Comparison of ENCODE assay signal across 8 cellular contexts in genomic region chr20:23348510-23348909, GRCh38. TPM values are rescaled to one million over a fixed set of nuclear protein-coding genes. Genes with fewer than 3 reads are reported as not detected.
DNase-seq lines count a peak whose midpoint lies in the region; ATAC-seq and TF ChIP-seq lines count a peak whose summit lies in the region.
"Not testable (repeated sequence)": the region's sequence is repeated elsewhere in the genome, so short reads cannot be mapped to it uniquely, and the experiment has no call there.

No MANE protein-coding gene starts in this region.

- not testable (repeated sequence) for ATAC-seq in activated naive CD4-positive, alpha-beta T cell treated with anti-CD3 and anti-CD28 coated beads, Interleukin-2, amount 50 U/mL, for 72 hours; memory B cell (ENCODE audit: low read depth); thoracic aorta (ENCODE audit: insufficient number of reproducible peaks, low FRiP score, low read depth)

- H3K4me2 ChIP-seq in KMS-11: peak overlapping the region; percentile 73; the same call in 1 of the 2 replicates

- H3K4me3 ChIP-seq in KMS-11 (IDR thresholded peaks at IDR 0.05; ENCODE audit: insufficient read depth, low read depth, low read length); thoracic aorta: not testable (repeated sequence)

- POLR2A ChIA-PET in activated CD4-positive, alpha-beta T cell treated with anti-CD3 and anti-CD28 coated beads, Interleukin-2, amount 10 ng/mL, durations not matched to agents 7 days and 5 days (lab: Charles Lee): not testable (repeated sequence)

- H3K27me3 ChIP-seq in KMS-11 (ENCODE audit: insufficient read depth, low read depth); thoracic aorta (replicated peaks; ENCODE audit: insufficient read depth): not testable (repeated sequence)

- H3K36me3 Mint-ChIP-seq in CD14-positive monocyte; activated CD4-positive, alpha-beta T cell treated with anti-CD3 and anti-CD28 coated beads, Interleukin-2, amount 10 ng/mL, durations not matched to agents 7 days and 5 days (ENCODE audit: low read depth); endothelial cell (ENCODE audit: low read depth, unreplicated experiment); memory B cell; neural crest cell (ENCODE audit: low read depth): not testable (repeated sequence)
- peaks cover 6 to 14% of the 10 kb centered on the region in 2 donors for H3K36me3 Mint-ChIP-seq in activated naive CD4-positive, alpha-beta T cell treated with anti-CD3 and anti-CD28 coated beads, Interleukin-2, amount 50 U/mL, for 72 hours

- H3K4me3 Mint-ChIP-seq in CD14-positive monocyte (peak overlapping the region in 1 of 2 donors; percentile 30), endothelial cell (ENCODE audit: unreplicated experiment) (peak overlapping the region; percentile 47), neural crest cell (peak overlapping the region; percentile 75)
- peak overlapping the region; percentile 82 for H3K4me3 Mint-ChIP-seq in activated CD4-positive, alpha-beta T cell treated with anti-CD3 and anti-CD28 coated beads, Interleukin-2, amount 10 ng/mL, durations not matched to agents 7 days and 5 days
- H3K4me3 Mint-ChIP-seq in memory B cell: not testable (repeated sequence)

- H3K27me3 Mint-ChIP-seq in CD14-positive monocyte (ENCODE audit: low read depth in 3 of 3); activated CD4-positive, alpha-beta T cell treated with anti-CD3 and anti-CD28 coated beads, Interleukin-2, amount 10 ng/mL, durations not matched to agents 7 days and 5 days; endothelial cell (ENCODE audit: unreplicated experiment); memory B cell; neural crest cell (ENCODE audit: low read depth): not testable (repeated sequence)

- not testable (repeated sequence) for H3K27ac ChIP-seq in KMS-11
- H3K27ac ChIP-seq in thoracic aorta: peak overlapping the region; percentile 95 to 99

- H3K4me1 Mint-ChIP-seq in CD14-positive monocyte (peaks cover 20% of the 10 kb centered on the region), endothelial cell (ENCODE audit: unreplicated experiment) (peaks cover 20% of the 10 kb centered on the region), memory B cell (peaks cover 12% of the 10 kb centered on the region), neural crest cell (peaks cover 33% of the 10 kb centered on the region)
- H3K4me1 Mint-ChIP-seq in activated CD4-positive, alpha-beta T cell treated with anti-CD3 and anti-CD28 coated beads, Interleukin-2, amount 10 ng/mL, durations not matched to agents 7 days and 5 days: peaks cover 32% of the 10 kb centered on the region

- not testable (repeated sequence) for H3K9ac ChIP-seq in KMS-11

- CTCF ChIA-PET in activated CD4-positive, alpha-beta T cell treated with anti-CD3 and anti-CD28 coated beads, Interleukin-2, amount 10 ng/mL, durations not matched to agents 7 days and 5 days (lab: Charles Lee): interaction anchor here (1.5 kb wide), 1 partner anchor 14 kb away, joined by 4 read pairs; no protein-coding TSS in a partner anchor

- peak overlapping the region in 4 of 7 donors; percentile 32 to 69 (median 64) for H3K27ac Mint-ChIP-seq in CD14-positive monocyte
- H3K27ac Mint-ChIP-seq in activated CD4-positive, alpha-beta T cell treated with anti-CD3 and anti-CD28 coated beads, Interleukin-2, amount 10 ng/mL, durations not matched to agents 7 days and 5 days; endothelial cell (ENCODE audit: unreplicated experiment); neural crest cell (ENCODE audit: unreplicated experiment): not testable (repeated sequence)
- peak overlapping the region; percentile 74 to 100 for H3K27ac Mint-ChIP-seq in activated naive CD4-positive, alpha-beta T cell treated with anti-CD3 and anti-CD28 coated beads, Interleukin-2, amount 50 U/mL, for 72 hours
- H3K27ac Mint-ChIP-seq in memory B cell: peak overlapping the region; percentile 28

- H3K79me2 ChIP-seq in KMS-11 (ENCODE audit: insufficient read depth, low read depth): peaks cover 27% of the 10 kb centered on the region

- TF ChIP-seq CTCF in CD14-positive monocyte (IDR thresholded peaks at IDR 0.05); KMS-11 (conservative IDR thresholded peaks at IDR 0.05; ENCODE audit: low read depth, low read length); endothelial cell (IDR thresholded peaks at IDR 0.05; ENCODE audit: unreplicated experiment); neural crest cell (conservative IDR thresholded peaks at IDR 0.05); thoracic aorta (IDR thresholded peaks at IDR 0.05): not testable (repeated sequence)

- DNase-seq in CD14-positive monocyte (ENCODE audit: low spot score); activated CD4-positive, alpha-beta T cell treated with anti-CD3 and anti-CD28 coated beads, Interleukin-2, amount 10 ng/mL, durations not matched to agents 7 days and 5 days; activated naive CD4-positive, alpha-beta T cell treated with anti-CD3 and anti-CD28 coated beads, Interleukin-2, amount 50 U/mL, for 72 hours (ENCODE audit: low spot score in 2 of 2); endothelial cell (ENCODE audit: low spot score); memory B cell (ENCODE audit: low spot score in 2 of 2); neural crest cell (ENCODE audit: low read depth, low spot score); thoracic aorta (ENCODE audit: low spot score): not testable (repeated sequence)

- H4K20me1 ChIP-seq in KMS-11 (ENCODE audit: insufficient read depth): not testable (repeated sequence)

- H3K36me3 ChIP-seq in KMS-11 (ENCODE audit: insufficient read depth); thoracic aorta: not testable (repeated sequence)

- H3K9me3 Mint-ChIP-seq in CD14-positive monocyte; activated CD4-positive, alpha-beta T cell treated with anti-CD3 and anti-CD28 coated beads, Interleukin-2, amount 10 ng/mL, durations not matched to agents 7 days and 5 days; activated naive CD4-positive, alpha-beta T cell treated with anti-CD3 and anti-CD28 coated beads, Interleukin-2, amount 50 U/mL, for 72 hours; endothelial cell (ENCODE audit: unreplicated experiment); memory B cell; neural crest cell: not testable (repeated sequence)

- intact Hi-C loops in CD14-positive monocyte (cut with micrococcal nuclease): loop anchor here (2.0 to 10.0 kb wide), 4 partner anchors 14 to 654 kb away; no protein-coding TSS in a partner anchor

- not testable (repeated sequence) for H3K9me3 ChIP-seq in thoracic aorta

- peaks cover 10% of the 10 kb centered on the region for H3K4me1 ChIP-seq in KMS-11 (ENCODE audit: low read depth, poor library complexity, severe bottlenecking)
- peaks cover 20 to 22% of the 10 kb centered on the region in 2 donors for H3K4me1 ChIP-seq in thoracic aorta (ENCODE audit: control insufficient read depth in 1 of 2, low read depth in 2 of 2)

- not testable (repeated sequence) for H2AFZ ChIP-seq in KMS-11 (ENCODE audit: low read depth)

RNA-seq across cellular contexts. Expression of gene NXT1, which starts 2.1 kb away (rescaled TPM):
- polyA plus RNA-seq in CD14-positive monocyte: 10 to 100 TPM; 37.8 to 39.4 TPM
- total RNA-seq in activated CD4-positive, alpha-beta T cell treated with anti-CD3 and anti-CD28 coated beads, Interleukin-2, amount 10 ng/mL, durations not matched to agents 7 days and 5 days: 10 to 100 TPM; 28.1 to 28.2 TPM
- total RNA-seq in activated naive CD4-positive, alpha-beta T cell treated with anti-CD3 and anti-CD28 coated beads, Interleukin-2, amount 50 U/mL, for 72 hours: 10 to 100 TPM; 37.0 to 45.9 TPM
- 24.5 TPM for total RNA-seq in endothelial cell (ENCODE audit: unreplicated experiment)
- 33.9 and 38.1 TPM in 2 replicates for total RNA-seq in neural crest cell
- 10 to 100 TPM; 21.8 to 79.6 TPM for total RNA-seq in thoracic aorta

RNA-seq across cellular contexts. Expression of gene GZF1, which starts 13.5 kb away (rescaled TPM):
- 1 to 10 TPM; 5.5 to 7.0 TPM for polyA plus RNA-seq in CD14-positive monocyte
- 10 to 100 TPM; 12.3 to 15.5 TPM for total RNA-seq in activated CD4-positive, alpha-beta T cell treated with anti-CD3 and anti-CD28 coated beads, Interleukin-2, amount 10 ng/mL, durations not matched to agents 7 days and 5 days
- 1 to 10 TPM; 5.6 to 9.2 TPM for total RNA-seq in activated naive CD4-positive, alpha-beta T cell treated with anti-CD3 and anti-CD28 coated beads, Interleukin-2, amount 50 U/mL, for 72 hours
- total RNA-seq in endothelial cell (ENCODE audit: unreplicated experiment): 9.6 TPM
- 21.9 and 24.4 TPM in 2 replicates for total RNA-seq in neural crest cell
- 10 to 100 TPM; 14.5 to 18.9 TPM for total RNA-seq in thoracic aorta
